1 cellular context compared by ENCODE assay signal in the genomic region with DNA sequence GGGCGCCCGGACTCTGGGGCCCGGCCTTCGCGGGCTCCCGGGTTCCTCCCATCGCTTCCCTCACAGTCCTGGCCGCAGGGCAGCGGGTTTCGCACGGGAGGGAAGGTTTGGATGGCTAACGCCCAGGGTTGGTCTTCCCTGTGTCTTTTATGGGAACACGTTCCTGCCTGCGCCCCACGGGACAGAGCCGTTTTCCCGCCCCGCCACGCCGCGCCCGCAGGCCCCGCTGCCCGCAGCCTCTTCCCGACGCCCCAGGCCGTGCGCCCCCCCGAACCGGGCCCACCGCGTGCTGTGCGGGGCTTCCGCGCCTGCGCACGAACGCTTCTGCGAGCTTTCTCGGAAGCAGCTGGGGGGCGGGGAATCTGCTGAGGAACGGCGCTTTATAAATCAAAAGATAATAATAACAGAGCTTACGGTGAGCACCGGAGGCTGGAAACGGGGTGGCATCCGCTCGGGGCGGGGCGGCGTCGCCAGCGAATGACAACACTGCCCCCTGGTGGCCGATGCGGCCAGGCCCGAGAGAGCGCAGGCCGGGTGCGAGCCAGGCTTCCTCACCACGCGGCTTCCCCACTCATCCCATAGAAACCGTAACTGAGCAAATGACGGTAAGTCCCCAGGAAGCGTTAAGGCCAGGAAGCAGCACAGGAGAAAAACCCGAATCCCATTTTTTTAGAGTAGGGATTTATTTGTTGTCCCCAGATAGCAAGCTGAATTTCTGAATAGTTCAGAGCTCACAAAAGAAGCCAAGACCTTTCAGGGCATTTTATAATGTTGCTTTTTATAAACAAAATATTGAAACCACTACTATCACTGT.
TF ChIP-seq lines count a peak whose summit lies in the region.

No MANE protein-coding gene starts in this region.

TF ChIP-seq in WTC11, 78 proteins besides CTCF, POLR2A, EP300 and RAD21 (continued from another document and continues in another):
- no peak for TF ChIP-seq ATF6 (CRISPR knock-in tag; IDR thresholded peaks at IDR 0.05)
- TF ChIP-seq GTF2I (CRISPR knock-in tag; conservative IDR thresholded peaks at IDR 0.05) = no peak
- TF ChIP-seq FOXP1 (CRISPR knock-in tag; IDR thresholded peaks at IDR 0.05; ENCODE audit: borderline replicate concordance) = peak; percentile 95; the same call in 1 of the 2 replicates
- no peak for TF ChIP-seq ZNF671 (CRISPR knock-in tag; IDR thresholded peaks at IDR 0.05)
- TF ChIP-seq TP53 (CRISPR knock-in tag; IDR thresholded peaks at IDR 0.05) = peak; percentile 85
- TF ChIP-seq ZNF396 (CRISPR knock-in tag; IDR thresholded peaks at IDR 0.05; ENCODE audit: borderline replicate concordance) = no peak
- peak; percentile 78 for TF ChIP-seq E2F5 (CRISPR knock-in tag; IDR thresholded peaks at IDR 0.05)
- TF ChIP-seq, protein P1, sequence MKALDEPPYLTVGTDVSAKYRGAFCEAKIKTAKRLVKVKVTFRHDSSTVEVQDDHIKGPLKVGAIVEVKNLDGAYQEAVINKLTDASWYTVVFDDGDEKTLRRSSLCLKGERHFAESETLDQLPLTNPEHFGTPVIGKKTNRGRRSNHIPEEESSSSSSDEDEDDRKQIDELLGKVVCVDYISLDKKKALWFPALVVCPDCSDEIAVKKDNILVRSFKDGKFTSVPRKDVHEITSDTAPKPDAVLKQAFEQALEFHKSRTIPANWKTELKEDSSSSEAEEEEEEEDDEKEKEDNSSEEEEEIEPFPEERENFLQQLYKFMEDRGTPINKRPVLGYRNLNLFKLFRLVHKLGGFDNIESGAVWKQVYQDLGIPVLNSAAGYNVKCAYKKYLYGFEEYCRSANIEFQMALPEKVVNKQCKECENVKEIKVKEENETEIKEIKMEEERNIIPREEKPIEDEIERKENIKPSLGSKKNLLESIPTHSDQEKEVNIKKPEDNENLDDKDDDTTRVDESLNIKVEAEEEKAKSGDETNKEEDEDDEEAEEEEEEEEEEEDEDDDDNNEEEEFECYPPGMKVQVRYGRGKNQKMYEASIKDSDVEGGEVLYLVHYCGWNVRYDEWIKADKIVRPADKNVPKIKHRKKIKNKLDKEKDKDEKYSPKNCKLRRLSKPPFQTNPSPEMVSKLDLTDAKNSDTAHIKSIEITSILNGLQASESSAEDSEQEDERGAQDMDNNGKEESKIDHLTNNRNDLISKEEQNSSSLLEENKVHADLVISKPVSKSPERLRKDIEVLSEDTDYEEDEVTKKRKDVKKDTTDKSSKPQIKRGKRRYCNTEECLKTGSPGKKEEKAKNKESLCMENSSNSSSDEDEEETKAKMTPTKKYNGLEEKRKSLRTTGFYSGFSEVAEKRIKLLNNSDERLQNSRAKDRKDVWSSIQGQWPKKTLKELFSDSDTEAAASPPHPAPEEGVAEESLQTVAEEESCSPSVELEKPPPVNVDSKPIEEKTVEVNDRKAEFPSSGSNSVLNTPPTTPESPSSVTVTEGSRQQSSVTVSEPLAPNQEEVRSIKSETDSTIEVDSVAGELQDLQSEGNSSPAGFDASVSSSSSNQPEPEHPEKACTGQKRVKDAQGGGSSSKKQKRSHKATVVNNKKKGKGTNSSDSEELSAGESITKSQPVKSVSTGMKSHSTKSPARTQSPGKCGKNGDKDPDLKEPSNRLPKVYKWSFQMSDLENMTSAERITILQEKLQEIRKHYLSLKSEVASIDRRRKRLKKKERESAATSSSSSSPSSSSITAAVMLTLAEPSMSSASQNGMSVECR (CRISPR knock-in tag; IDR thresholded peaks at IDR 0.05; ENCODE audit: borderline replicate concordance) = 0 out of 2 replicates have a peak, but pooled peaks have one; percentile 25
- TF ChIP-seq, protein P2, sequence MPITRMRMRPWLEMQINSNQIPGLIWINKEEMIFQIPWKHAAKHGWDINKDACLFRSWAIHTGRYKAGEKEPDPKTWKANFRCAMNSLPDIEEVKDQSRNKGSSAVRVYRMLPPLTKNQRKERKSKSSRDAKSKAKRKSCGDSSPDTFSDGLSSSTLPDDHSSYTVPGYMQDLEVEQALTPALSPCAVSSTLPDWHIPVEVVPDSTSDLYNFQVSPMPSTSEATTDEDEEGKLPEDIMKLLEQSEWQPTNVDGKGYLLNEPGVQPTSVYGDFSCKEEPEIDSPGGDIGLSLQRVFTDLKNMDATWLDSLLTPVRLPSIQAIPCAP (CRISPR knock-in tag; IDR thresholded peaks at IDR 0.05) = 0 out of 2 replicates have a peak, but pooled peaks have one; percentile 16
- TF ChIP-seq ZNF219 (CRISPR knock-in tag; IDR thresholded peaks at IDR 0.05; ENCODE audit: borderline replicate concordance) = 0 out of 2 replicates have a peak, but pooled peaks have one; percentile 10
- no peak for TF ChIP-seq ZNF138 (CRISPR knock-in tag; conservative IDR thresholded peaks at IDR 0.05)
- no peak for TF ChIP-seq HMGA2 (CRISPR knock-in tag; IDR thresholded peaks at IDR 0.05)
- peak; percentile 78 for TF ChIP-seq SP1 (CRISPR knock-in tag; conservative IDR thresholded peaks at IDR 0.05)
- TF ChIP-seq, protein P3, sequence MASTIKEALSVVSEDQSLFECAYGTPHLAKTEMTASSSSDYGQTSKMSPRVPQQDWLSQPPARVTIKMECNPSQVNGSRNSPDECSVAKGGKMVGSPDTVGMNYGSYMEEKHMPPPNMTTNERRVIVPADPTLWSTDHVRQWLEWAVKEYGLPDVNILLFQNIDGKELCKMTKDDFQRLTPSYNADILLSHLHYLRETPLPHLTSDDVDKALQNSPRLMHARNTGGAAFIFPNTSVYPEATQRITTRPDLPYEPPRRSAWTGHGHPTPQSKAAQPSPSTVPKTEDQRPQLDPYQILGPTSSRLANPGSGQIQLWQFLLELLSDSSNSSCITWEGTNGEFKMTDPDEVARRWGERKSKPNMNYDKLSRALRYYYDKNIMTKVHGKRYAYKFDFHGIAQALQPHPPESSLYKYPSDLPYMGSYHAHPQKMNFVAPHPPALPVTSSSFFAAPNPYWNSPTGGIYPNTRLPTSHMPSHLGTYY (CRISPR knock-in tag; IDR thresholded peaks at IDR 0.05) = no peak
- TF ChIP-seq JUN (CRISPR knock-in tag; IDR thresholded peaks at IDR 0.05) = peak; percentile 17; the same call in 1 of the 2 replicates
- peak; percentile 42 for TF ChIP-seq GABPB1 (CRISPR knock-in tag; IDR thresholded peaks at IDR 0.05)
- TF ChIP-seq SMAD3 (CRISPR knock-in tag; IDR thresholded peaks at IDR 0.05; ENCODE audit: borderline replicate concordance) = no peak
- TF ChIP-seq MLX (CRISPR knock-in tag; IDR thresholded peaks at IDR 0.05) = no peak
- 0 out of 2 replicates have a peak, but pooled peaks have one; percentile 46 for TF ChIP-seq ATF1 (CRISPR knock-in tag; IDR thresholded peaks at IDR 0.05)
- no peak for TF ChIP-seq CBFB (CRISPR knock-in tag; IDR thresholded peaks at IDR 0.05; ENCODE audit: low read depth)
- TF ChIP-seq, protein P4, sequence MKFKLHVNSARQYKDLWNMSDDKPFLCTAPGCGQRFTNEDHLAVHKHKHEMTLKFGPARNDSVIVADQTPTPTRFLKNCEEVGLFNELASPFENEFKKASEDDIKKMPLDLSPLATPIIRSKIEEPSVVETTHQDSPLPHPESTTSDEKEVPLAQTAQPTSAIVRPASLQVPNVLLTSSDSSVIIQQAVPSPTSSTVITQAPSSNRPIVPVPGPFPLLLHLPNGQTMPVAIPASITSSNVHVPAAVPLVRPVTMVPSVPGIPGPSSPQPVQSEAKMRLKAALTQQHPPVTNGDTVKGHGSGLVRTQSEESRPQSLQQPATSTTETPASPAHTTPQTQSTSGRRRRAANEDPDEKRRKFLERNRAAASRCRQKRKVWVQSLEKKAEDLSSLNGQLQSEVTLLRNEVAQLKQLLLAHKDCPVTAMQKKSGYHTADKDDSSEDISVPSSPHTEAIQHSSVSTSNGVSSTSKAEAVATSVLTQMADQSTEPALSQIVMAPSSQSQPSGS (CRISPR knock-in tag; IDR thresholded peaks at IDR 0.05; ENCODE audit: borderline replicate concordance, low read depth) = no peak
- no peak for TF ChIP-seq MXD4 (CRISPR knock-in tag; IDR thresholded peaks at IDR 0.05; ENCODE audit: borderline replicate concordance)
- TF ChIP-seq, protein P5, sequence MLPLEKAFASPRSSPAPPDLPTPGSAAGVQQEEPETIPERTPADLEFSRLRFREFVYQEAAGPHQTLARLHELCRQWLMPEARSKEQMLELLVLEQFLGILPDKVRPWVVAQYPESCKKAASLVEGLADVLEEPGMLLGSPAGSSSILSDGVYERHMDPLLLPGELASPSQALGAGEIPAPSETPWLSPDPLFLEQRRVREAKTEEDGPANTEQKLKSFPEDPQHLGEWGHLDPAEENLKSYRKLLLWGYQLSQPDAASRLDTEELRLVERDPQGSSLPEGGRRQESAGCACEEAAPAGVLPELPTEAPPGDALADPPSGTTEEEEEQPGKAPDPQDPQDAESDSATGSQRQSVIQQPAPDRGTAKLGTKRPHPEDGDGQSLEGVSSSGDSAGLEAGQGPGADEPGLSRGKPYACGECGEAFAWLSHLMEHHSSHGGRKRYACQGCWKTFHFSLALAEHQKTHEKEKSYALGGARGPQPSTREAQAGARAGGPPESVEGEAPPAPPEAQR (CRISPR knock-in tag; IDR thresholded peaks at IDR 0.05) = no peak
- TF ChIP-seq E2F4 (CRISPR knock-in tag; IDR thresholded peaks at IDR 0.05; ENCODE audit: borderline replicate concordance, low read depth) = no peak
- TF ChIP-seq ZNF263 (CRISPR knock-in tag; IDR thresholded peaks at IDR 0.05; ENCODE audit: low read depth) = no peak
- peak; percentile 60; the same call in 1 of the 2 replicates for TF ChIP-seq HMGXB4 (CRISPR knock-in tag; IDR thresholded peaks at IDR 0.05)
- no peak for TF ChIP-seq TEAD4 (CRISPR knock-in tag; IDR thresholded peaks at IDR 0.05)
- 0 out of 2 replicates have a peak, but pooled peaks have one; percentile 19 for TF ChIP-seq PRDM15 (CRISPR knock-in tag; IDR thresholded peaks at IDR 0.05)
